Comparison of ENCODE assay signal across 1 cellular context in the genomic region with DNA sequence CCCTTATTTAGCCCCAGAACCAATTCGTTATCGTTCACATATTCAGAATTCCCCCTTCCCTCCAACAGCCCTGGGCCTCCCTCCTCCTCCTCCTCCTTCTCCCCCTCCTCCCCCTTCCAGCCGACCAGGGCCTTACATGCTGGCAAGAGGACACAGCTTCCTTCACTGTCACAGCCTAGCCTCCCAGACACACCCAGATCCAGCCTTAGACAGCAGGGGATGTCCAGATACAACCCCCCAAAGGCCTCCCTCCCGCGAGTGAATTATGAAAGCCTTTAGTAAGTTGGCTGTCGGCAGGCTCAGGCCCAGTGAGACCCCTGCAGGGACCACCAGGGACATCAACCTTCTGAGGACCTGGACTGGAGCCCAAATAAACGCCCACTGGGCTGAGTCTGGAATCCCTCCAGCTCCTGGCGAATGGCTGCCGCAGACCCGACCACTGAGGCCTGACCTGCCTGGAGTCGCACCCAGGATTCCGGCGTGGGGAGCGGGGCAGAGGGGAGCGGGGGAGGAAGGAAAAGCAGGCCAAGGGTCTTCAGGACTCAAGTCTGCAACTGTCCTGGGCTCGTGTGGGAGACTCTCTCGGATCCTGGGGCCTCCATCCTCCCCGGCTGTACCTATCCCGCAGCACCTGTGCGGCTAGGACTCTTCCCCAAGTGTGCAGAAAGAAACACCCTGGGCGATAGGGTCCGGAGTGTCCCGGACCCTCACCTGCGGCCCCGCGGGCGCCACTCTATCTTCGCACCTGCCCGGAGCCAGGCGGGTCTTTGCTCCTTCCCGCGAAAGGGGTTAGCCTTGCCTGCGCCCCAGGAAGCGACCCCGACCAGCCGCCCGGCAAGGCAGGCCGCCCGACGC.
A peak's percentile ranks its signal among the peaks of the same experiment; 100 is the strongest.
TF ChIP-seq lines count a peak whose summit lies in the region.

No MANE protein-coding gene starts in this region.

TF ChIP-seq in K562, 482 proteins besides CTCF, POLR2A, EP300 and RAD21 (continues in another document):
- TF ChIP-seq, protein P1, sequence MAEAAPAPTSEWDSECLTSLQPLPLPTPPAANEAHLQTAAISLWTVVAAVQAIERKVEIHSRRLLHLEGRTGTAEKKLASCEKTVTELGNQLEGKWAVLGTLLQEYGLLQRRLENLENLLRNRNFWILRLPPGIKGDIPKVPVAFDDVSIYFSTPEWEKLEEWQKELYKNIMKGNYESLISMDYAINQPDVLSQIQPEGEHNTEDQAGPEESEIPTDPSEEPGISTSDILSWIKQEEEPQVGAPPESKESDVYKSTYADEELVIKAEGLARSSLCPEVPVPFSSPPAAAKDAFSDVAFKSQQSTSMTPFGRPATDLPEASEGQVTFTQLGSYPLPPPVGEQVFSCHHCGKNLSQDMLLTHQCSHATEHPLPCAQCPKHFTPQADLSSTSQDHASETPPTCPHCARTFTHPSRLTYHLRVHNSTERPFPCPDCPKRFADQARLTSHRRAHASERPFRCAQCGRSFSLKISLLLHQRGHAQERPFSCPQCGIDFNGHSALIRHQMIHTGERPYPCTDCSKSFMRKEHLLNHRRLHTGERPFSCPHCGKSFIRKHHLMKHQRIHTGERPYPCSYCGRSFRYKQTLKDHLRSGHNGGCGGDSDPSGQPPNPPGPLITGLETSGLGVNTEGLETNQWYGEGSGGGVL (CRISPR knock-in tag; IDR thresholded peaks at IDR 0.05) = no peak
- TF ChIP-seq ZEB2 (IDR thresholded peaks at IDR 0.05) (no peak), ZNF699 (CRISPR knock-in tag; IDR thresholded peaks at IDR 0.05; ENCODE audit: insufficient replicate concordance) (no peak), SIN3A (IDR thresholded peaks at IDR 0.05; ENCODE audit: borderline replicate concordance in 2 of 2, control insufficient read depth in 1 of 2, low read depth in 2 of 2, low read length in 2 of 2) (peak in 1 of 2 experiments; percentile 62; a peak in 1 of 4 replicates), DPF2 (IDR thresholded peaks at IDR 0.05) (peak; percentile 49), ZNF436 (CRISPR knock-in tag; IDR thresholded peaks at IDR 0.05) (no peak), SMARCA5 (IDR thresholded peaks at IDR 0.05) (no peak), ZNF449 (CRISPR knock-in tag; IDR thresholded peaks at IDR 0.05) (no peak), CREM (IDR thresholded peaks at IDR 0.05; ENCODE audit: low read depth) (0 out of 2 replicates have a peak, but pooled peaks have one; percentile 10), NR4A1 (CRISPR knock-in tag; IDR thresholded peaks at IDR 0.05) (no peak), NR4A1 (tag; IDR thresholded peaks at IDR 0.05) (no peak), HOXB6 (CRISPR knock-in tag; IDR thresholded peaks at IDR 0.05; ENCODE audit: borderline replicate concordance) (no peak), PHB (CRISPR knock-in tag; IDR thresholded peaks at IDR 0.05) (no peak), FOXP1 (CRISPR knock-in tag; IDR thresholded peaks at IDR 0.05) (0 out of 2 replicates have a peak, but pooled peaks have one; percentile 4), NR2C2 (CRISPR knock-in tag; IDR thresholded peaks at IDR 0.05) (no peak), NR2C2 (tag; IDR thresholded peaks at IDR 0.05) (no peak), JUND (IDR thresholded peaks at IDR 0.05; ENCODE audit: borderline replicate concordance, low read depth, low read length) (0 out of 2 replicates have a peak, but pooled peaks have one; percentile 7), JUND (tag; IDR thresholded peaks at IDR 0.05; ENCODE audit: borderline replicate concordance, low read depth, low read length) (no peak; the same call in 2 of the 3 replicates), MNT (conservative IDR thresholded peaks at IDR 0.05) (peak in 1 of 2 experiments; percentile 42; a peak in 1 of 4 replicates), ZC3H8 (IDR thresholded peaks at IDR 0.05) (no peak), FOXA3 (CRISPR knock-in tag; conservative IDR thresholded peaks at IDR 0.05 in 1 of 2, IDR thresholded peaks at IDR 0.05 in 1 of 2) (no peak), NEUROD1 (IDR thresholded peaks at IDR 0.05; ENCODE audit: borderline replicate concordance, low read depth, low read length, partially characterized antibody) (no peak), DIDO1 (tag; IDR thresholded peaks at IDR 0.05; ENCODE audit: low read depth) (no peak), LCOR (CRISPR knock-in tag; IDR thresholded peaks at IDR 0.05) (0 out of 2 replicates have a peak, but pooled peaks have one; percentile 26), NFXL1 (CRISPR knock-in tag; IDR thresholded peaks at IDR 0.05) (no peak), ZBTB7A (IDR thresholded peaks at IDR 0.05; ENCODE audit: borderline replicate concordance, control insufficient read depth, low read depth, low read length) (peak; percentile 94), KLF13 (tag; IDR thresholded peaks at IDR 0.05; ENCODE audit: borderline replicate concordance, low read depth) (no peak), ATF7 (IDR thresholded peaks at IDR 0.05) (no peak), ZNF311 (CRISPR knock-in tag; IDR thresholded peaks at IDR 0.05) (no peak), ARID2 (IDR thresholded peaks at IDR 0.05) (no peak), POLR2AphosphoS5 (IDR thresholded peaks at IDR 0.05; ENCODE audit: control insufficient read depth, insufficient read depth, low read depth, low read length) (peak; percentile 39; the same call in 1 of the 2 replicates), ZNF121 (CRISPR knock-in tag; conservative IDR thresholded peaks at IDR 0.05) (no peak), ZNF695 (CRISPR knock-in tag; IDR thresholded peaks at IDR 0.05) (no peak), THRA (IDR thresholded peaks at IDR 0.05) (no peak), PHF21A (IDR thresholded peaks at IDR 0.05; ENCODE audit: borderline replicate concordance, low read depth) (no peak), SMAD1 (IDR thresholded peaks at IDR 0.05; ENCODE audit: low read depth, low read length, partially characterized antibody) (no peak), KHSRP (IDR thresholded peaks at IDR 0.05) (no peak), POLR2AphosphoS2 (IDR thresholded peaks at IDR 0.05; ENCODE audit: low read length) (no peak), CBX3 (IDR thresholded peaks at IDR 0.05; ENCODE audit: borderline replicate concordance in 1 of 2, low read length in 2 of 2) (no peak), ZFP1 (CRISPR knock-in tag; IDR thresholded peaks at IDR 0.05) (no peak), GTF2A2 (tag; IDR thresholded peaks at IDR 0.05) (no peak), L3MBTL2 (IDR thresholded peaks at IDR 0.05) (peak; percentile 35), CEBPZ (IDR thresholded peaks at IDR 0.05; ENCODE audit: borderline replicate concordance, low read depth, low read length) (no peak)
- TF ChIP-seq, protein P2, sequence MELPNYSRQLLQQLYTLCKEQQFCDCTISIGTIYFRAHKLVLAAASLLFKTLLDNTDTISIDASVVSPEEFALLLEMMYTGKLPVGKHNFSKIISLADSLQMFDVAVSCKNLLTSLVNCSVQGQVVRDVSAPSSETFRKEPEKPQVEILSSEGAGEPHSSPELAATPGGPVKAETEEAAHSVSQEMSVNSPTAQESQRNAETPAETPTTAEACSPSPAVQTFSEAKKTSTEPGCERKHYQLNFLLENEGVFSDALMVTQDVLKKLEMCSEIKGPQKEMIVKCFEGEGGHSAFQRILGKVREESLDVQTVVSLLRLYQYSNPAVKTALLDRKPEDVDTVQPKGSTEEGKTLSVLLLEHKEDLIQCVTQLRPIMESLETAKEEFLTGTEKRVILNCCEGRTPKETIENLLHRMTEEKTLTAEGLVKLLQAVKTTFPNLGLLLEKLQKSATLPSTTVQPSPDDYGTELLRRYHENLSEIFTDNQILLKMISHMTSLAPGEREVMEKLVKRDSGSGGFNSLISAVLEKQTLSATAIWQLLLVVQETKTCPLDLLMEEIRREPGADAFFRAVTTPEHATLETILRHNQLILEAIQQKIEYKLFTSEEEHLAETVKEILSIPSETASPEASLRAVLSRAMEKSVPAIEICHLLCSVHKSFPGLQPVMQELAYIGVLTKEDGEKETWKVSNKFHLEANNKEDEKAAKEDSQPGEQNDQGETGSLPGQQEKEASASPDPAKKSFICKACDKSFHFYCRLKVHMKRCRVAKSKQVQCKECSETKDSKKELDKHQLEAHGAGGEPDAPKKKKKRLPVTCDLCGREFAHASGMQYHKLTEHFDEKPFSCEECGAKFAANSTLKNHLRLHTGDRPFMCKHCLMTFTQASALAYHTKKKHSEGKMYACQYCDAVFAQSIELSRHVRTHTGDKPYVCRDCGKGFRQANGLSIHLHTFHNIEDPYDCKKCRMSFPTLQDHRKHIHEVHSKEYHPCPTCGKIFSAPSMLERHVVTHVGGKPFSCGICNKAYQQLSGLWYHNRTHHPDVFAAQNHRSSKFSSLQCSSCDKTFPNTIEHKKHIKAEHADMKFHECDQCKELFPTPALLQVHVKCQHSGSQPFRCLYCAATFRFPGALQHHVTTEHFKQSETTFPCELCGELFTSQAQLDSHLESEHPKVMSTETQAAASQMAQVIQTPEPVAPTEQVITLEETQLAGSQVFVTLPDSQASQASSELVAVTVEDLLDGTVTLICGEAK (IDR thresholded peaks at IDR 0.05) = no peak
- TF ChIP-seq, protein P2 (CRISPR knock-in tag; IDR thresholded peaks at IDR 0.05) = no peak
